In genomic region chr14:93116676-93117200, GRCh38 we compare ENCODE assay signal across 8 cellular contexts. TPM values are rescaled to one million over a fixed set of nuclear protein-coding genes. Genes with fewer than 3 reads are reported as not detected.
DNase-seq lines count a peak whose midpoint lies in the region; ATAC-seq and TF ChIP-seq lines count a peak whose summit lies in the region.

No MANE protein-coding gene starts in this region.

- no peak for DNase-seq in RWPE1 (ENCODE audit: low spot score)
- DNase-seq in esophagus squamous epithelium (lab: John Stamatoyannopoulos, UW), result no peak
- no peak for DNase-seq in psoas muscle
- no peak for DNase-seq in inferior parietal cortex (ENCODE audit: extremely low spot score)
- no peak for DNase-seq in central memory CD4-positive, alpha-beta T cell
- no peak for DNase-seq in DMS153 (lab: John Stamatoyannopoulos, UW)

- intact Hi-C loops in esophagus squamous epithelium (cut with DNase I) (no loop called here), psoas muscle (cut with DNase I) (loop anchor here (2.0 to 10.0 kb wide), 4 partner anchors 18 to 218 kb away; partner anchors contain the start of gene BTBD7 (in 1 of the 2))

- H3K27me3 ChIP-seq in DOHH2 (ENCODE audit: control insufficient read depth, low read length) (no peaks in the 10 kb centered on the region), esophagus squamous epithelium (no peaks in the 10 kb centered on the region), psoas muscle (ENCODE audit: insufficient read depth in 3 of 3, low read length in 2 of 3) (no peaks in the 10 kb centered on the region)

- H3K36me3 ChIP-seq in DOHH2 (ENCODE audit: control insufficient read depth, low read length) (no peaks in the 10 kb centered on the region), esophagus squamous epithelium (no peaks in the 10 kb centered on the region), psoas muscle (ENCODE audit: insufficient read depth in 1 of 2, low read depth in 1 of 2) (no peaks in the 10 kb centered on the region)

- H3F3A ChIP-seq in DOHH2 (ENCODE audit: control insufficient read depth, insufficient read depth), result peaks cover 7% of the 10 kb centered on the region

- 0 out of 2 replicates have a peak, but pooled peaks cover 2% of the 10 kb centered on the region for H3K79me2 ChIP-seq in DOHH2 (ENCODE audit: control insufficient read depth, low read length)

- no peak for TF ChIP-seq POLR2A in esophagus squamous epithelium (IDR thresholded peaks at IDR 0.05)

- no peaks in the 10 kb centered on the region for H3K9me2 ChIP-seq in DOHH2 (replicated peaks; ENCODE audit: control insufficient read depth, low read length)

- H3K9me3 ChIP-seq in DOHH2 (ENCODE audit: control insufficient read depth, insufficient read depth, low read length), result no peaks in the 10 kb centered on the region
- no peaks in the 10 kb centered on the region for H3K9me3 ChIP-seq in esophagus squamous epithelium
- no peaks in the 10 kb centered on the region for H3K9me3 ChIP-seq in psoas muscle

- no peak overlapping the region for H3K27ac ChIP-seq in DOHH2 (ENCODE audit: low read depth, low read length)
- peak overlapping the region; percentile 96 for H3K27ac ChIP-seq in RWPE1
- peak overlapping the region; percentile 88 to 100 (median 97) for H3K27ac ChIP-seq in esophagus squamous epithelium
- peak overlapping the region; percentile 89 for H3K27ac ChIP-seq in psoas muscle

- H3K4me1 ChIP-seq in DOHH2 (ENCODE audit: control insufficient read depth, low read length) (peaks cover 29% of the 10 kb centered on the region), esophagus squamous epithelium (peaks cover 20 to 44% (median 31%) of the 10 kb centered on the region in 3 donors), psoas muscle (peaks cover 19% of the 10 kb centered on the region)

- TF ChIP-seq CTCF in DOHH2 (IDR thresholded peaks at IDR 0.05; ENCODE audit: low read depth, low read length, poor library complexity, severe bottlenecking), result no peak
- TF ChIP-seq CTCF in RWPE1 (conservative IDR thresholded peaks at IDR 0.05; ENCODE audit: low read depth), result no peak
- TF ChIP-seq CTCF in esophagus squamous epithelium (IDR thresholded peaks at IDR 0.05), result no peak
- TF ChIP-seq CTCF in psoas muscle (IDR thresholded peaks at IDR 0.05), result no peak

- POLR2A ChIA-PET in RWPE1 (lab: Yijun Ruan, JAX; ENCODE audit: low non-redundant PET), result no interaction called here

- H4K20me1 ChIP-seq in DOHH2 (ENCODE audit: control insufficient read depth, insufficient read depth, low read depth, low read length), result peaks cover 7% of the 10 kb centered on the region; the same call in 1 of the 2 replicates

- H3K4me3 ChIP-seq in DOHH2 (ENCODE audit: low read length), result peak overlapping the region; percentile 81
- H3K4me3 ChIP-seq in esophagus squamous epithelium, result peak overlapping the region; percentile 57 to 92 (median 87)
- H3K4me3 ChIP-seq in psoas muscle, result peak overlapping the region; percentile 93

- no peak for ATAC-seq in psoas muscle
- ATAC-seq in GM18861 (IDR thresholded peaks at IDR 0.05; ENCODE audit: unreplicated experiment), result no peak

- peak overlapping the region; percentile 92 for H3K4me2 ChIP-seq in DOHH2 (ENCODE audit: low read length)

- CTCF ChIA-PET in RWPE1 (lab: Yijun Ruan, JAX), result interaction anchor here (0.7 to 0.9 kb wide), 3 partner anchors 13 to 231 kb away, joined by 3 to 4 read pairs (median 3); no protein-coding TSS in a partner anchor

- 89 to 91% methylated on average over 7 to 11 of the region's 11 CpGs for WGBS in esophagus squamous epithelium, 2 donors
- 87 to 92% (median 88%) methylated on average over 11 of the region's 11 CpGs for WGBS in psoas muscle, 3 donors

RNA-seq across cellular contexts. Expression of gene ITPK1, which starts 1.0 kb away (rescaled TPM):
- total RNA-seq in esophagus squamous epithelium, result 10 to 100 TPM; 14.2 to 34.5 (median 25.8) TPM
- 10 to 100 TPM; 33.7 to 51.0 (median 45.6) TPM for total RNA-seq in psoas muscle
- 10 to 100 TPM; 30.0 to 61.1 (median 32.5) TPM for polyA plus RNA-seq in psoas muscle
